Comparison of ENCODE assay signal across 1 cellular context in the genomic region with DNA sequence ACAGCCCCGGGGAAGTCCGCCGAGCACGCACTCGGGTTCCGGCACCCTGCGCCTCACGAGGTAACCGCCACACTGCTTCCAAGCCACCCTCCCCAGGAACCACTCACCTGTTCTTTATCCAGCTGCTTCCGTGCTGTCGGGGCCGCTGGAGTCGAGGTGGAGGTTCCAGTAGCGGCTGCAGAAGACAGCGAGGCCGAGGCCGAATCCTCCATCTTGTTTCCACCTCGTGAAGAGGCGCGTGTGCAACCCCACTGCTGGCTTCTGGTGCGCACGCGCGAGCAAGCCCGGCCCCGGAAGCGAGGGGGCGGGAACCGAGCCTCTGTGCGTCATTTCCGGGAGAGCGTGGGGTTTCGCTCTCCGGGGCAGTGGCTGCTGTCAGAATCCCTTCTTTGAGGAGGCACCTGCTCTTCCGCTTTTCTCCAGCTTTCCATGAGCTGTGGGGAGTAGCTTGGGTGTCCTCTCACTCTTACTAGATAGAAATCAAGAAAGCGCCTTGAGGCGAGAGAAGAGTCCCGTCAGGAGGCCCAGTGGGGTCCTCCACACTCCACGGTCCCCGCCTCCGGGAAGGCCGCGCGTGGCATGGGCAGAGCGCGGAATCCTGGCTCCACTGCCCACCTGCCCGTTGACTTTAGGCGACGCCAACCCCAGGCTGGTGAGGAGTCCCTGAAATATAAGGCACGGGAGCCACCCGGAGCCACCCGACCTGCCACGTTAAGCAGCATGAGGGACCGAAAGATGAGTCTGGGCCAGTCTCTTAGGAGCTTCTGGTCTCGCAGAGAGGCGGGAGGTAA.
TF ChIP-seq lines count a peak whose summit lies in the region.

A gene (minus strand): TSS at position 242 of the 791 bp plus-strand sequence. CDS start 30 bp downstream, at position 212.

TF ChIP-seq in GM12878, 131 proteins besides CTCF, POLR2A, EP300 and RAD21 (continued from another document and continues in another):
- TF ChIP-seq PML (IDR thresholded peaks at IDR 0.05; ENCODE audit: low read length) (peak; percentile 88), SUZ12 (IDR thresholded peaks at IDR 0.05; ENCODE audit: unreplicated experiment) (no peak), KDM1A (IDR thresholded peaks at IDR 0.05; ENCODE audit: borderline replicate concordance) (no peak), NR2C2 (IDR thresholded peaks at IDR 0.05; ENCODE audit: borderline replicate concordance, control insufficient read depth, insufficient read length, low read depth) (no peak), EED (IDR thresholded peaks at IDR 0.05; ENCODE audit: low read depth) (no peak), CBX3 (IDR thresholded peaks at IDR 0.05; ENCODE audit: borderline replicate concordance, low read depth) (no peak), CREM (IDR thresholded peaks at IDR 0.05; ENCODE audit: low read depth) (peak; percentile 94), TCF7 (IDR thresholded peaks at IDR 0.05; ENCODE audit: borderline replicate concordance) (no peak), SMAD5 (IDR thresholded peaks at IDR 0.05; ENCODE audit: low read depth) (peak; percentile 59; the same call in 1 of the 2 replicates), EGR1 (IDR thresholded peaks at IDR 0.05; ENCODE audit: borderline replicate concordance in 1 of 2, low read depth in 2 of 2, low read length in 2 of 2) (peak in 1 of 2 experiments; percentile 68; a peak in 1 of 3 replicates), KLF5 (IDR thresholded peaks at IDR 0.05; ENCODE audit: partially characterized antibody) (no peak), GATAD2B (conservative IDR thresholded peaks at IDR 0.05; ENCODE audit: low read depth) (no peak), BHLHE40 (IDR thresholded peaks at IDR 0.05; ENCODE audit: borderline replicate concordance in 1 of 2, low read depth in 2 of 2, low read length in 1 of 2) (peak in 1 of 2 experiments; percentile 66; a peak in 2 of 4 replicates), SRF (IDR thresholded peaks at IDR 0.05; ENCODE audit: low read depth in 2 of 2, low read length in 2 of 2) (no peak), TBL1XR1 (IDR thresholded peaks at IDR 0.05; ENCODE audit: low read depth, low read length) (no peak), RUNX3 (IDR thresholded peaks at IDR 0.05; ENCODE audit: low read length) (no peak), MTA3 (IDR thresholded peaks at IDR 0.05; ENCODE audit: borderline replicate concordance, low read length) (no peak), ZNF217 (IDR thresholded peaks at IDR 0.05) (no peak), ATF7 (IDR thresholded peaks at IDR 0.05; ENCODE audit: low read depth) (peak; percentile 39), ZZZ3 (IDR thresholded peaks at IDR 0.05; ENCODE audit: control insufficient read depth, insufficient read length, low read depth) (no peak), SREBF1 (IDR thresholded peaks at IDR 0.05; ENCODE audit: low read length) (no peak), MXI1 (IDR thresholded peaks at IDR 0.05; ENCODE audit: low read depth, low read length) (peak; percentile 93; the same call in 1 of the 2 replicates), LARP7 (IDR thresholded peaks at IDR 0.05) (peak; percentile 67), IKZF2 (IDR thresholded peaks at IDR 0.05) (no peak), HDAC2 (IDR thresholded peaks at IDR 0.05) (no peak), NR2C1 (IDR thresholded peaks at IDR 0.05) (no peak), RAD51 (IDR thresholded peaks at IDR 0.05) (0 out of 2 replicates have a peak, but pooled peaks have one; percentile 33), YY1 (IDR thresholded peaks at IDR 0.05; ENCODE audit: low read depth, low read length) (peak; percentile 97), BCL11A (IDR thresholded peaks at IDR 0.05; ENCODE audit: low read depth, low read length) (no peak), WRNIP1 (IDR thresholded peaks at IDR 0.05; ENCODE audit: borderline replicate concordance, low read depth, low read length) (no peak), CEBPB (IDR thresholded peaks at IDR 0.05; ENCODE audit: borderline replicate concordance in 1 of 2, low read depth in 2 of 2, low read length in 2 of 2) (no peak), NFIC (IDR thresholded peaks at IDR 0.05; ENCODE audit: low read depth, low read length) (no peak), YBX1 (IDR thresholded peaks at IDR 0.05) (no peak)
- TF ChIP-seq, protein P1, sequence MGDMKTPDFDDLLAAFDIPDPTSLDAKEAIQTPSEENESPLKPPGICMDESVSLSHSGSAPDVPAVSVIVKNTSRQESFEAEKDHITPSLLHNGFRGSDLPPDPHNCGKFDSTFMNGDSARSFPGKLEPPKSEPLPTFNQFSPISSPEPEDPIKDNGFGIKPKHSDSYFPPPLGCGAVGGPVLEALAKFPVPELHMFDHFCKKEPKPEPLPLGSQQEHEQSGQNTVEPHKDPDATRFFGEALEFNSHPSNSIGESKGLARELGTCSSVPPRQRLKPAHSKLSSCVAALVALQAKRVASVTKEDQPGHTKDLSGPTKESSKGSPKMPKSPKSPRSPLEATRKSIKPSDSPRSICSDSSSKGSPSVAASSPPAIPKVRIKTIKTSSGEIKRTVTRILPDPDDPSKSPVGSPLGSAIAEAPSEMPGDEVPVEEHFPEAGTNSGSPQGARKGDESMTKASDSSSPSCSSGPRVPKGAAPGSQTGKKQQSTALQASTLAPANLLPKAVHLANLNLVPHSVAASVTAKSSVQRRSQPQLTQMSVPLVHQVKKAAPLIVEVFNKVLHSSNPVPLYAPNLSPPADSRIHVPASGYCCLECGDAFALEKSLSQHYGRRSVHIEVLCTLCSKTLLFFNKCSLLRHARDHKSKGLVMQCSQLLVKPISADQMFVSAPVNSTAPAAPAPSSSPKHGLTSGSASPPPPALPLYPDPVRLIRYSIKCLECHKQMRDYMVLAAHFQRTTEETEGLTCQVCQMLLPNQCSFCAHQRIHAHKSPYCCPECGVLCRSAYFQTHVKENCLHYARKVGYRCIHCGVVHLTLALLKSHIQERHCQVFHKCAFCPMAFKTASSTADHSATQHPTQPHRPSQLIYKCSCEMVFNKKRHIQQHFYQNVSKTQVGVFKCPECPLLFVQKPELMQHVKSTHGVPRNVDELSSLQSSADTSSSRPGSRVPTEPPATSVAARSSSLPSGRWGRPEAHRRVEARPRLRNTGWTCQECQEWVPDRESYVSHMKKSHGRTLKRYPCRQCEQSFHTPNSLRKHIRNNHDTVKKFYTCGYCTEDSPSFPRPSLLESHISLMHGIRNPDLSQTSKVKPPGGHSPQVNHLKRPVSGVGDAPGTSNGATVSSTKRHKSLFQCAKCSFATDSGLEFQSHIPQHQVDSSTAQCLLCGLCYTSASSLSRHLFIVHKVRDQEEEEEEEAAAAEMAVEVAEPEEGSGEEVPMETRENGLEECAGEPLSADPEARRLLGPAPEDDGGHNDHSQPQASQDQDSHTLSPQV (IDR thresholded peaks at IDR 0.05), result no peak
- TF ChIP-seq, protein P2, sequence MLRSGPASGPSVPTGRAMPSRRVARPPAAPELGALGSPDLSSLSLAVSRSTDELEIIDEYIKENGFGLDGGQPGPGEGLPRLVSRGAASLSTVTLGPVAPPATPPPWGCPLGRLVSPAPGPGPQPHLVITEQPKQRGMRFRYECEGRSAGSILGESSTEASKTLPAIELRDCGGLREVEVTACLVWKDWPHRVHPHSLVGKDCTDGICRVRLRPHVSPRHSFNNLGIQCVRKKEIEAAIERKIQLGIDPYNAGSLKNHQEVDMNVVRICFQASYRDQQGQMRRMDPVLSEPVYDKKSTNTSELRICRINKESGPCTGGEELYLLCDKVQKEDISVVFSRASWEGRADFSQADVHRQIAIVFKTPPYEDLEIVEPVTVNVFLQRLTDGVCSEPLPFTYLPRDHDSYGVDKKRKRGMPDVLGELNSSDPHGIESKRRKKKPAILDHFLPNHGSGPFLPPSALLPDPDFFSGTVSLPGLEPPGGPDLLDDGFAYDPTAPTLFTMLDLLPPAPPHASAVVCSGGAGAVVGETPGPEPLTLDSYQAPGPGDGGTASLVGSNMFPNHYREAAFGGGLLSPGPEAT (IDR thresholded peaks at IDR 0.05; ENCODE audit: low read depth), result peak; percentile 89
- TF ChIP-seq, protein P3, sequence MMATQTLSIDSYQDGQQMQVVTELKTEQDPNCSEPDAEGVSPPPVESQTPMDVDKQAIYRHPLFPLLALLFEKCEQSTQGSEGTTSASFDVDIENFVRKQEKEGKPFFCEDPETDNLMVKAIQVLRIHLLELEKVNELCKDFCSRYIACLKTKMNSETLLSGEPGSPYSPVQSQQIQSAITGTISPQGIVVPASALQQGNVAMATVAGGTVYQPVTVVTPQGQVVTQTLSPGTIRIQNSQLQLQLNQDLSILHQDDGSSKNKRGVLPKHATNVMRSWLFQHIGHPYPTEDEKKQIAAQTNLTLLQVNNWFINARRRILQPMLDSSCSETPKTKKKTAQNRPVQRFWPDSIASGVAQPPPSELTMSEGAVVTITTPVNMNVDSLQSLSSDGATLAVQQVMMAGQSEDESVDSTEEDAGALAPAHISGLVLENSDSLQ (IDR thresholded peaks at IDR 0.05), result peak; percentile 71
- TF ChIP-seq, protein P4, sequence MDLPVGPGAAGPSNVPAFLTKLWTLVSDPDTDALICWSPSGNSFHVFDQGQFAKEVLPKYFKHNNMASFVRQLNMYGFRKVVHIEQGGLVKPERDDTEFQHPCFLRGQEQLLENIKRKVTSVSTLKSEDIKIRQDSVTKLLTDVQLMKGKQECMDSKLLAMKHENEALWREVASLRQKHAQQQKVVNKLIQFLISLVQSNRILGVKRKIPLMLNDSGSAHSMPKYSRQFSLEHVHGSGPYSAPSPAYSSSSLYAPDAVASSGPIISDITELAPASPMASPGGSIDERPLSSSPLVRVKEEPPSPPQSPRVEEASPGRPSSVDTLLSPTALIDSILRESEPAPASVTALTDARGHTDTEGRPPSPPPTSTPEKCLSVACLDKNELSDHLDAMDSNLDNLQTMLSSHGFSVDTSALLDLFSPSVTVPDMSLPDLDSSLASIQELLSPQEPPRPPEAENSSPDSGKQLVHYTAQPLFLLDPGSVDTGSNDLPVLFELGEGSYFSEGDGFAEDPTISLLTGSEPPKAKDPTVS (IDR thresholded peaks at IDR 0.05; ENCODE audit: low read depth, low read length), result no peak
- TF ChIP-seq, protein P5, sequence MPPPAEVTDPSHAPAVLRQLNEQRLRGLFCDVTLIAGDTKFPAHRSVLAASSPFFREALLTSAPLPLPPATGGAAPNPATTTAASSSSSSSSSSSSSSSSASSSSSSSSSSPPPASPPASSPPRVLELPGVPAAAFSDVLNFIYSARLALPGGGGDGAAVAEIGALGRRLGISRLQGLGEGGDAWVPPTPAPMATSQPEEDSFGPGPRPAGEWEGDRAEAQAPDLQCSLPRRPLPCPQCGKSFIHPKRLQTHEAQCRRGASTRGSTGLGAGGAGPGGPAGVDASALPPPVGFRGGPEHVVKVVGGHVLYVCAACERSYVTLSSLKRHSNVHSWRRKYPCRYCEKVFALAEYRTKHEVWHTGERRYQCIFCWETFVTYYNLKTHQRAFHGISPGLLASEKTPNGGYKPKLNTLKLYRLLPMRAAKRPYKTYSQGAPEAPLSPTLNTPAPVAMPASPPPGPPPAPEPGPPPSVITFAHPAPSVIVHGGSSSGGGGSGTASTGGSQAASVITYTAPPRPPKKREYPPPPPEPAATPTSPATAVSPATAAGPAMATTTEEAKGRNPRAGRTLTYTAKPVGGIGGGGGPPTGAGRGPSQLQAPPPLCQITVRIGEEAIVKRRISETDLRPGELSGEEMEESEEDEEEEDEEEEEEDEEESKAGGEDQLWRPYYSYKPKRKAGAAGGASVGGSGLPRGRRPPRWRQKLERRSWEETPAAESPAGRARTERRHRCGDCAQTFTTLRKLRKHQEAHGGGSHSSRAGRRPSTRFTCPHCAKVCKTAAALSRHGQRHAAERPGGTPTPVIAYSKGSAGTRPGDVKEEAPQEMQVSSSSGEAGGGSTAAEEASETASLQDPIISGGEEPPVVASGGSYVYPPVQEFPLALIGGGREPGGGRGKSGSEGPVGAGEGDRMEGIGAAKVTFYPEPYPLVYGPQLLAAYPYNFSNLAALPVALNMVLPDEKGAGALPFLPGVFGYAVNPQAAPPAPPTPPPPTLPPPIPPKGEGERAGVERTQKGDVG (CRISPR knock-in tag; IDR thresholded peaks at IDR 0.05), result no peak
- TF ChIP-seq, protein P6, sequence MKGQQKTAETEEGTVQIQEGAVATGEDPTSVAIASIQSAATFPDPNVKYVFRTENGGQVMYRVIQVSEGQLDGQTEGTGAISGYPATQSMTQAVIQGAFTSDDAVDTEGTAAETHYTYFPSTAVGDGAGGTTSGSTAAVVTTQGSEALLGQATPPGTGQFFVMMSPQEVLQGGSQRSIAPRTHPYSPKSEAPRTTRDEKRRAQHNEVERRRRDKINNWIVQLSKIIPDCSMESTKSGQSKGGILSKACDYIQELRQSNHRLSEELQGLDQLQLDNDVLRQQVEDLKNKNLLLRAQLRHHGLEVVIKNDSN (IDR thresholded peaks at IDR 0.05; ENCODE audit: borderline replicate concordance, extremely low read length, insufficient read depth, low read depth, low read length), result no peak
- TF ChIP-seq, protein P7, sequence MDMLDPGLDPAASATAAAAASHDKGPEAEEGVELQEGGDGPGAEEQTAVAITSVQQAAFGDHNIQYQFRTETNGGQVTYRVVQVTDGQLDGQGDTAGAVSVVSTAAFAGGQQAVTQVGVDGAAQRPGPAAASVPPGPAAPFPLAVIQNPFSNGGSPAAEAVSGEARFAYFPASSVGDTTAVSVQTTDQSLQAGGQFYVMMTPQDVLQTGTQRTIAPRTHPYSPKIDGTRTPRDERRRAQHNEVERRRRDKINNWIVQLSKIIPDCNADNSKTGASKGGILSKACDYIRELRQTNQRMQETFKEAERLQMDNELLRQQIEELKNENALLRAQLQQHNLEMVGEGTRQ (IDR thresholded peaks at IDR 0.05; ENCODE audit: borderline replicate concordance, low read depth, low read length), result no peak; the same call in 1 of the 2 replicates
- TF ChIP-seq, protein P8, sequence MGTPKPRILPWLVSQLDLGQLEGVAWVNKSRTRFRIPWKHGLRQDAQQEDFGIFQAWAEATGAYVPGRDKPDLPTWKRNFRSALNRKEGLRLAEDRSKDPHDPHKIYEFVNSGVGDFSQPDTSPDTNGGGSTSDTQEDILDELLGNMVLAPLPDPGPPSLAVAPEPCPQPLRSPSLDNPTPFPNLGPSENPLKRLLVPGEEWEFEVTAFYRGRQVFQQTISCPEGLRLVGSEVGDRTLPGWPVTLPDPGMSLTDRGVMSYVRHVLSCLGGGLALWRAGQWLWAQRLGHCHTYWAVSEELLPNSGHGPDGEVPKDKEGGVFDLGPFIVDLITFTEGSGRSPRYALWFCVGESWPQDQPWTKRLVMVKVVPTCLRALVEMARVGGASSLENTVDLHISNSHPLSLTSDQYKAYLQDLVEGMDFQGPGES (IDR thresholded peaks at IDR 0.05), result no peak
- TF ChIP-seq, protein P9, sequence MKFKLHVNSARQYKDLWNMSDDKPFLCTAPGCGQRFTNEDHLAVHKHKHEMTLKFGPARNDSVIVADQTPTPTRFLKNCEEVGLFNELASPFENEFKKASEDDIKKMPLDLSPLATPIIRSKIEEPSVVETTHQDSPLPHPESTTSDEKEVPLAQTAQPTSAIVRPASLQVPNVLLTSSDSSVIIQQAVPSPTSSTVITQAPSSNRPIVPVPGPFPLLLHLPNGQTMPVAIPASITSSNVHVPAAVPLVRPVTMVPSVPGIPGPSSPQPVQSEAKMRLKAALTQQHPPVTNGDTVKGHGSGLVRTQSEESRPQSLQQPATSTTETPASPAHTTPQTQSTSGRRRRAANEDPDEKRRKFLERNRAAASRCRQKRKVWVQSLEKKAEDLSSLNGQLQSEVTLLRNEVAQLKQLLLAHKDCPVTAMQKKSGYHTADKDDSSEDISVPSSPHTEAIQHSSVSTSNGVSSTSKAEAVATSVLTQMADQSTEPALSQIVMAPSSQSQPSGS (IDR thresholded peaks at IDR 0.05; ENCODE audit: low read length), result no peak
